17 cellular contexts compared by ENCODE assay signal in the genomic region with DNA sequence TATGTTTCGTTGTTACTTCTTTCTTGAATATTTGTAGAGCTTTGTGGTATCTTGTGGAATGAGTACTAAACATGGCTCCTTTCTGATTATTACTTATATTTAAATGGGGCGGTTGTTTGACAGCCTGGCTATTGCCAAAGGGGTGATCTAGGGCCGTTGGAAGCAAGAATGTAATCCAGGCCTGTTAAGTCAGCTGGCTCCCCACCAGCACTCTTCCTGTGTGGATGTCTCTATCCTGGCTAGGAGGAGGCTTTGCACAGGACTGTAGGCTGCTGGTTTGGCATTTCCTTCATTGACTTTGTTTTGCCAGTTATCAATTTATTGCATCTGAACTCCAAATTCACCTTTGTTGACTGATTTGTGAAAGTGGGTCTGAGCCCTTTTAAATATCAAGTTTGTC. TPM values are rescaled to one million over a fixed set of nuclear protein-coding genes. Genes with fewer than 3 reads are reported as not detected.
DNase-seq lines count a peak whose midpoint lies in the region; TF ChIP-seq lines count a peak whose summit lies in the region.
"Had no signal": no experiment of that assay in that cellular context is flagged by ENCODE, and none has a peak within 500 bp of the region (broad histone marks: within the 10 kb centered on the region; RNA-seq: fewer than 3 reads in every experiment).

No MANE protein-coding gene starts in this region.

- peaks cover 5% of the 10 kb centered on the region for H3K4me1 Mint-ChIP-seq in MCF 10A (ENCODE audit: insufficient read depth, unreplicated experiment)
- H3K4me1 Mint-ChIP-seq in osteocyte (ENCODE audit: unreplicated experiment): peaks cover 33% of the 10 kb centered on the region
- H3K4me1 Mint-ChIP-seq in activated CD4-positive, alpha-beta T cell treated with anti-CD3 and anti-CD28 coated beads, Interleukin-2, amount 10 ng/mL, durations not matched to agents 7 days and 5 days: peaks cover 26% of the 10 kb centered on the region
- H3K4me1 Mint-ChIP-seq in nephron progenitor cell: peaks cover 26% of the 10 kb centered on the region
- H3K4me1 Mint-ChIP-seq: central memory CD8-positive, alpha-beta T cell had no signal

- H3K4me3 ChIP-seq in breast epithelium (no peak overlapping the region), fibroblast of lung (replicated peaks in 1 of 4; ENCODE audit: control extremely low read depth in 1 of 4, insufficient read depth in 1 of 4, low read depth in 3 of 4, low read length in 4 of 4) (no peak overlapping the region)
- H3K4me3 ChIP-seq: heart right ventricle, stomach had no signal

- no peaks in the 10 kb centered on the region for H3K27me3 Mint-ChIP-seq in MCF 10A (ENCODE audit: insufficient read depth, unreplicated experiment)
- no peaks in the 10 kb centered on the region for H3K27me3 Mint-ChIP-seq in osteocyte (ENCODE audit: unreplicated experiment)
- no peaks in the 10 kb centered on the region for H3K27me3 Mint-ChIP-seq in activated CD4-positive, alpha-beta T cell treated with anti-CD3 and anti-CD28 coated beads, Interleukin-2, amount 10 ng/mL, durations not matched to agents 7 days and 5 days
- H3K27me3 Mint-ChIP-seq in nephron progenitor cell (ENCODE audit: low read depth, poor library complexity): no peaks in the 10 kb centered on the region
- H3K27me3 Mint-ChIP-seq: activated naive CD8-positive, alpha-beta T cell treated with anti-CD3 and anti-CD28 coated beads for 36 hours; central memory CD8-positive, alpha-beta T cell had no signal

- TF ChIP-seq CTCF in breast epithelium (IDR thresholded peaks at IDR 0.05) (no peak), MCF 10A (IDR thresholded peaks at IDR 0.05; ENCODE audit: unreplicated experiment) (no peak), VCaP (conservative IDR thresholded peaks at IDR 0.05) (no peak), fibroblast of lung (conservative IDR thresholded peaks at IDR 0.05 in 1 of 2, IDR thresholded peaks at IDR 0.05 in 1 of 2; ENCODE audit: low read depth in 1 of 2, low read length in 2 of 2) (no peak), osteocyte (IDR thresholded peaks at IDR 0.05) (no peak), nephron progenitor cell (IDR thresholded peaks at IDR 0.05) (no peak)

- DNase-seq in breast epithelium (ENCODE audit: low spot score in 2 of 2): no peak
- DNase-seq in MCF 10A (ENCODE audit: unreplicated experiment): no peak
- peak; percentile 18 to 36 for DNase-seq in fibroblast of lung (ENCODE audit: low read depth in 2 of 2)
- DNase-seq in osteocyte (ENCODE audit: extremely low spot score, unreplicated experiment): no peak
- no peak for DNase-seq in NOMO-1 treated with dmso at 0.1 percent for 144 hours (lab: John Stamatoyannopoulos, UW; ENCODE audit: unreplicated experiment)
- DNase-seq in activated CD4-positive, alpha-beta T cell treated with anti-CD3 and anti-CD28 coated beads, Interleukin-2, amount 10 ng/mL, durations not matched to agents 7 days and 5 days: no peak
- DNase-seq in nephron progenitor cell: no peak
- DNase-seq: activated naive CD8-positive, alpha-beta T cell treated with anti-CD3 and anti-CD28 coated beads for 36 hours; NCI-H1436; OCI-M1; stomach had no signal

- H3K36me3 ChIP-seq in breast epithelium (no peaks in the 10 kb centered on the region), fibroblast of lung (ENCODE audit: control insufficient read depth, insufficient read depth, low read length) (no peaks in the 10 kb centered on the region)
- H3K36me3 ChIP-seq: heart right ventricle, neutrophil, stomach had no signal

- H3K36me3 Mint-ChIP-seq in MCF 10A (ENCODE audit: insufficient read depth, unreplicated experiment): no peaks in the 10 kb centered on the region
- H3K36me3 Mint-ChIP-seq in osteocyte (ENCODE audit: unreplicated experiment): peaks cover 3% of the 10 kb centered on the region
- H3K36me3 Mint-ChIP-seq in activated CD4-positive, alpha-beta T cell treated with anti-CD3 and anti-CD28 coated beads, Interleukin-2, amount 10 ng/mL, durations not matched to agents 7 days and 5 days (ENCODE audit: low read depth): peaks cover 13% of the 10 kb centered on the region
- H3K36me3 Mint-ChIP-seq in nephron progenitor cell (ENCODE audit: low read depth): peaks cover 43% of the 10 kb centered on the region

- H2AFZ ChIP-seq in fibroblast of lung (ENCODE audit: low read length): no peak overlapping the region

- H3K4me3 Mint-ChIP-seq in MCF 10A (ENCODE audit: unreplicated experiment) (no peak overlapping the region), osteocyte (ENCODE audit: unreplicated experiment) (no peak overlapping the region), nephron progenitor cell (no peak overlapping the region)
- no peak overlapping the region for H3K4me3 Mint-ChIP-seq in activated CD4-positive, alpha-beta T cell treated with anti-CD3 and anti-CD28 coated beads, Interleukin-2, amount 10 ng/mL, durations not matched to agents 7 days and 5 days
- H3K4me3 Mint-ChIP-seq: activated naive CD8-positive, alpha-beta T cell treated with anti-CD3 and anti-CD28 coated beads for 36 hours; central memory CD8-positive, alpha-beta T cell had no signal

- H3K27me3 ChIP-seq in breast epithelium: no peaks in the 10 kb centered on the region
- H3K27me3 ChIP-seq in fibroblast of lung (ENCODE audit: control insufficient read depth, insufficient read depth, low read length): no peaks in the 10 kb centered on the region
- H3K27me3 ChIP-seq: heart right ventricle, stomach had no signal

- H3K27ac Mint-ChIP-seq in MCF 10A (ENCODE audit: low read depth, unreplicated experiment) (no peak overlapping the region), osteocyte (ENCODE audit: unreplicated experiment) (peak overlapping the region; percentile 14), nephron progenitor cell (no peak overlapping the region)
- H3K27ac Mint-ChIP-seq in activated CD4-positive, alpha-beta T cell treated with anti-CD3 and anti-CD28 coated beads, Interleukin-2, amount 10 ng/mL, durations not matched to agents 7 days and 5 days: no peak overlapping the region
- H3K27ac Mint-ChIP-seq: activated naive CD8-positive, alpha-beta T cell treated with anti-CD3 and anti-CD28 coated beads for 36 hours had no signal

- H3K27ac ChIP-seq in breast epithelium (peak overlapping the region; percentile 7 to 30), VCaP (peak overlapping the region; percentile 85), fibroblast of lung (ENCODE audit: insufficient read depth, low read length) (no peak overlapping the region)
- H3K27ac ChIP-seq: HL-60, KMS-11, neutrophil, stomach had no signal

- H3K9me3 Mint-ChIP-seq in MCF 10A (ENCODE audit: unreplicated experiment): peaks cover 7% of the 10 kb centered on the region
- peaks cover 13% of the 10 kb centered on the region for H3K9me3 Mint-ChIP-seq in osteocyte (ENCODE audit: unreplicated experiment)
- H3K9me3 Mint-ChIP-seq in activated CD4-positive, alpha-beta T cell treated with anti-CD3 and anti-CD28 coated beads, Interleukin-2, amount 10 ng/mL, durations not matched to agents 7 days and 5 days: peaks cover 13% of the 10 kb centered on the region
- H3K9me3 Mint-ChIP-seq in nephron progenitor cell: peaks cover 36% of the 10 kb centered on the region

- TF ChIP-seq POLR2A in breast epithelium (IDR thresholded peaks at IDR 0.05): no peak

- H4K20me1 ChIP-seq in fibroblast of lung (ENCODE audit: control insufficient read depth, extremely low read depth, insufficient read depth, low read length): no peaks in the 10 kb centered on the region

- no peaks in the 10 kb centered on the region for H3K79me2 ChIP-seq in fibroblast of lung (ENCODE audit: control insufficient read depth, insufficient read depth, low read length)

- no peak overlapping the region for H3K9ac ChIP-seq in fibroblast of lung (ENCODE audit: insufficient read depth, low read length)
- H3K9ac ChIP-seq: KMS-11 had no signal

- intact Hi-C loops in breast epithelium (cut with DNase I; ENCODE audit: low total_unique reads) (no loop called here), MCF 10A (cut with micrococcal nuclease) (no loop called here)

- no peak overlapping the region for H3K4me2 ChIP-seq in fibroblast of lung (ENCODE audit: extremely low read depth, insufficient read depth, low read length)
- H3K4me2 ChIP-seq: KMS-11 had no signal

- POLR2A ChIA-PET in MCF 10A (lab: Yijun Ruan, JAX): no interaction called here
- POLR2A ChIA-PET in activated CD4-positive, alpha-beta T cell treated with anti-CD3 and anti-CD28 coated beads, Interleukin-2, amount 10 ng/mL, durations not matched to agents 7 days and 5 days (lab: Charles Lee): no interaction called here

- BruUV-seq in MCF 10A (replicated peaks; lab: Mats Ljungman, UMichigan): no TSS peak

- H3K9me3 ChIP-seq in breast epithelium (peaks cover 0 to 3% of the 10 kb centered on the region in 2 donors), fibroblast of lung (ENCODE audit: control insufficient read depth, insufficient read depth, low read depth, low read length) (no peaks in the 10 kb centered on the region)

- no peaks in the 10 kb centered on the region for H3K4me1 ChIP-seq in breast epithelium
- H3K4me1 ChIP-seq in fibroblast of lung (ENCODE audit: control insufficient read depth, extremely low read depth, insufficient read depth, low read length): no peaks in the 10 kb centered on the region

- CTCF ChIA-PET in MCF 10A (lab: Yijun Ruan, JAX): no interaction called here
- CTCF ChIA-PET in activated CD4-positive, alpha-beta T cell treated with anti-CD3 and anti-CD28 coated beads, Interleukin-2, amount 10 ng/mL, durations not matched to agents 7 days and 5 days (lab: Charles Lee): interaction anchor here (0.8 kb wide), 1 partner anchor 47 kb away, joined by 3 read pairs; no protein-coding TSS in a partner anchor

RNA-seq across cellular contexts. Expression of a gene that starts 5.6 kb away (rescaled TPM):
- total RNA-seq in breast epithelium (10 to 100 TPM in 2 of 3 donors, 1 to 10 TPM in 1; 4.6 to 21.4 (median 16.4) TPM), MCF 10A (2022) (5.4 and 5.7 TPM in 2 replicates), fibroblast of lung (6.7 and 10.4 TPM in 2 replicates), osteocyte (5.0 and 6.8 TPM in 2 replicates)
- polyA plus RNA-seq in fibroblast of lung: 7.1 and 7.3 TPM in 2 replicates
- 5.3 and 5.4 TPM in 2 replicates for polyA plus RNA-seq in fibroblast of lung (2012)
- polyA minus RNA-seq in fibroblast of lung (ENCODE audit: low replicate concordance): 6.7 and 12.2 TPM in 2 replicates
- 1 to 10 TPM; 3.9 to 4.4 TPM for total RNA-seq in activated CD4-positive, alpha-beta T cell treated with anti-CD3 and anti-CD28 coated beads, Interleukin-2, amount 10 ng/mL, durations not matched to agents 7 days and 5 days

RNA-seq across cellular contexts. Expression of a gene that starts 49.8 kb away (rescaled TPM):
- total RNA-seq in breast epithelium: 10 to 100 TPM; 36.4 to 64.5 (median 39.7) TPM
- 30.8 and 31.2 TPM in 2 replicates for total RNA-seq in MCF 10A (2022)
- 23.6 and 33.7 TPM in 2 replicates for total RNA-seq in fibroblast of lung
- polyA plus RNA-seq in fibroblast of lung: 60.0 and 78.2 TPM in 2 replicates
- 98.9 and 153 TPM in 2 replicates for polyA plus RNA-seq in fibroblast of lung (2012)
- polyA minus RNA-seq in fibroblast of lung (ENCODE audit: low replicate concordance): 80.3 and 148 TPM in 2 replicates
- total RNA-seq in osteocyte: 54.8 and 56.7 TPM in 2 replicates
- total RNA-seq in activated CD4-positive, alpha-beta T cell treated with anti-CD3 and anti-CD28 coated beads, Interleukin-2, amount 10 ng/mL, durations not matched to agents 7 days and 5 days: 10 to 100 TPM; 19.6 to 21.2 TPM

RNA-seq across cellular contexts. Expression of a gene that starts 53.7 kb away (rescaled TPM):
- total RNA-seq in breast epithelium (not detected), MCF 10A (2022) (not detected in 2 replicates), fibroblast of lung (0.26 and 0.66 TPM in 2 replicates), osteocyte (not detected in 2 replicates)
- 0.93 and 1.3 TPM in 2 replicates for polyA plus RNA-seq in fibroblast of lung
- 0.78 and 1.1 TPM in 2 replicates for polyA plus RNA-seq in fibroblast of lung (2012)
- 1.6 and 2.2 TPM in 2 replicates for polyA minus RNA-seq in fibroblast of lung (ENCODE audit: low replicate concordance)
- total RNA-seq in activated CD4-positive, alpha-beta T cell treated with anti-CD3 and anti-CD28 coated beads, Interleukin-2, amount 10 ng/mL, durations not matched to agents 7 days and 5 days: not detected
- total RNA-seq: activated naive CD8-positive, alpha-beta T cell treated with anti-CD3 and anti-CD28 coated beads for 36 hours; heart right ventricle; stomach had no signal
- polyA plus RNA-seq: heart right ventricle, stomach had no signal

Comparison
In these comparisons a context has a peak if more than half of its experiments do, and no peak if none do; other contexts are left out.
1. DNase-seq: peak in fibroblast of lung (2 of 2); none in breast epithelium (0 of 2), MCF 10A (single experiment), osteocyte (single experiment), NOMO-1 treated with dmso at 0.1 percent for 144 hours (single experiment), activated CD4-positive, alpha-beta T cell treated with anti-CD3 and anti-CD28 coated beads, Interleukin-2, amount 10 ng/mL, durations not matched to agents 7 days and 5 days (single experiment) and nephron progenitor cell (single experiment).